In the genomic region with DNA sequence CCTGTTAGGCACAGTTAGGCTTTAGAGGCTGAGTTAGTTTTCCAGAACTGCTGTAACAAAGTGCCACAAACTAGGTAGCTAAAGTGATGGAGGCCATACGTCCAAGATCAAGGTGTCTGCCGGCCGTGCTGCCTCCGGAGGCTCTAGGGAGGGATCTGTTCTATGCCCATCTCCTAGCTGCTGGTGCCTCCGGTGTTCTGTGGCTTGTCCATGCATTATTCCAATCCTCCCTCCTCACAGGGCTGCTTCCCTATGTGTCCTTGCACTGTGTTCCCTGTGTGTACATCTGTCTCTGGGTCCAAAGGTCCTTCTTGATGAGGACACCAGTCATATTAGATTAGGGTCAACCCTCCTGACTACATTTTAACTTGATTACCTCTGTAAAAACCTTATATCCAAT, we compare ENCODE assay signal across 12 cellular contexts. TPM values are rescaled to one million over a fixed set of nuclear protein-coding genes. Genes with fewer than 3 reads are reported as not detected.
"Had no signal": no experiment of that assay in that cellular context is flagged by ENCODE, and none has a peak within 500 bp of the region (broad histone marks: within the 10 kb centered on the region; RNA-seq: fewer than 3 reads in every experiment).

No MANE protein-coding gene starts in this region.

RNA-seq across cellular contexts. Expression of gene CNTNAP3B, which starts 54.4 kb away (rescaled TPM):
- total RNA-seq: activated CD4-positive, alpha-beta memory T cell treated with anti-CD3 and anti-CD28 coated beads for 36 hours; activated CD4-positive, alpha-beta T cell treated with anti-CD3 and anti-CD28 coated beads, Interleukin-2, amount 10 ng/mL, durations not matched to agents 24 days and 14 days; activated CD8-positive, alpha-beta memory T cell treated with anti-CD3 and anti-CD28 coated beads for 36 hours; activated CD8-positive, alpha-beta T cell treated with anti-CD3 and anti-CD28 coated beads for 36 hours; activated naive CD4-positive, alpha-beta T cell treated with anti-CD3 and anti-CD28 coated beads for 36 hours; activated naive CD4-positive, alpha-beta T cell treated with anti-CD3 and anti-CD28 coated beads, Interleukin-2, amount 50 U/mL, for 72 hours; activated naive CD8-positive, alpha-beta T cell treated with anti-CD3 and anti-CD28 coated beads for 36 hours; activated T-cell treated with anti-CD3 and anti-CD28 coated beads, Interleukin-2, amount 50 U/mL, for 72 hours; activated T-helper 1 cell treated with anti-CD3 and anti-CD28 coated beads, Interleukin-12 subunit alpha, Interleukin-12 subunit beta, Interleukin-2, Interleukin-4 antibody, amounts not matched to agents 30 ng/mL and 10 ng/mL and 1 ng/mL, durations not matched to agents 14 hours and 24 hours and 36 hours; activated T-helper 17 cell treated with anti-CD3 and anti-CD28 coated beads, Interleukin-2, amount 50 U/mL, for 72 hours; T-helper 1 cell treated with Interleukin-12 subunit alpha and Interleukin-12 subunit beta and Interleukin-4 antibody, amounts not matched to agents 30 ng/mL and 1 ng/mL, for 36 hours; T-helper 2 cell treated with Interferon-gamma antibody and Interleukin-4, amounts not matched to agents 100 ng/mL and 5 ng/mL, for 36 hours had no signal
